ENCODE assay signal across 1 cellular context in genomic region chr17:71522383-71522782, GRCh38.
TF ChIP-seq lines count a peak whose summit lies in the region.

No MANE protein-coding gene starts in this region.

TF ChIP-seq in H1, 55 proteins besides CTCF, POLR2A, EP300 and RAD21:
- no peak for TF ChIP-seq E2F6 (IDR thresholded peaks at IDR 0.05)
- no peak for TF ChIP-seq CTBP2 (IDR thresholded peaks at IDR 0.05; ENCODE audit: borderline replicate concordance, insufficient read depth, insufficient read length, low read length)
- TF ChIP-seq TEAD4 (IDR thresholded peaks at IDR 0.05; ENCODE audit: low read depth, low read length): 0 out of 2 replicates have a peak, but pooled peaks have one; percentile 5
- TF ChIP-seq FOSL1 (IDR thresholded peaks at IDR 0.05; ENCODE audit: insufficient read depth, low read depth, low read length): no peak
- TF ChIP-seq ASH2L (IDR thresholded peaks at IDR 0.05; ENCODE audit: low read length): no peak
